In the genomic region with DNA sequence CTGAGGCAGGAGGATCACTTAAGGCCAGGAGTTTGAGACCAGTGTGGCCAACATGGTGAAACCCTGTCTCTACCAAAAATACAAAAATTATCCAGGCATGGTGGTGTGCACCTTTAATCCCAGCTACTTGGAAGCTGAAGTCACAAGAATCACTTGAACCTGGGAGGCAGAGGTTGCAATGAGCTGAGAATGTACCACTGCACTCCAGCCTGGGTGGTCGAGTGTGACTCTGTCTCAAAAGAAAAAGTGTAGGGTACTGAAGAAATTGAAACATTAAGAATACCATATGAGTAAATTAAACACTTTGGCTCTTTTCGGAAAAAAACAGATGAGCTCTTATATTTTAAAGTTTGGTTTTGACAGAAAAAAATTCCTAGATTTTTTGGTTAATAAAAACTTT, we compare ENCODE assay signal across 23 cellular contexts.
"Had no signal": no experiment of that assay in that cellular context is flagged by ENCODE, and none has a peak within 500 bp of the region (broad histone marks: within the 10 kb centered on the region; RNA-seq: fewer than 3 reads in every experiment).

No MANE protein-coding gene starts in this region.

- ATAC-seq: body of pancreas; natural killer cell treated with Interleukin-12 subunit alpha and Interleukin-12 subunit beta and Interleukin-15 and Interleukin-18, amount 100 ng/mL, for 72 hours; right lobe of liver had no signal

- DNase-seq: activated CD4-positive, alpha-beta memory T cell treated with anti-CD3 and anti-CD28 coated beads, Interleukin-2, amount 10 ng/mL, durations not matched to agents 7 days and 5 days; activated CD4-positive, alpha-beta T cell treated with anti-CD3 and anti-CD28 coated beads for 48 hours; activated CD4-positive, CD25-positive, alpha-beta regulatory T cell; activated naive CD8-positive, alpha-beta T cell treated with anti-CD3 and anti-CD28 coated beads, Interleukin-2, amount 10 ng/mL, durations not matched to agents 7 days and 5 days; activated T-cell treated with anti-CD3 and anti-CD28 coated beads for 4 hours; amygdala; body of pancreas; caudate nucleus; effector CD4-positive, alpha-beta T cell; foreskin keratinocyte; immature natural killer cell; left ventricle myocardium inferior; right lobe of liver; stimulated activated CD4-positive, alpha-beta T cell treated with anti-CD3 and anti-CD28 coated beads, Interleukin-2, amount 100 ng/mL, for 48 hours; stimulated activated CD8-positive, alpha-beta memory T cell treated with anti-CD3 and anti-CD28 coated beads, Interleukin-4, amount 100 ng/mL, for 48 hours; stimulated activated naive CD8-positive, alpha-beta T cell treated with anti-CD3 and anti-CD28 coated beads, Interleukin-15, Interleukin-2, amounts not matched to agents 100 U/mL and 50 U/mL, for 24 hours; substantia nigra; thyroid gland had no signal

- H3K4me3 ChIP-seq: body of pancreas, left ventricle myocardium inferior, right lobe of liver, skin epidermis, thyroid gland had no signal

- H3K4me1 ChIP-seq: body of pancreas, right lobe of liver had no signal

- H2AFZ ChIP-seq: parathyroid adenoma had no signal

- H3K4me3 Mint-ChIP-seq: activated CD4-positive, alpha-beta memory T cell treated with anti-CD3 and anti-CD28 coated beads, Interleukin-2, amount 10 ng/mL, durations not matched to agents 7 days and 5 days; activated naive CD8-positive, alpha-beta T cell treated with anti-CD3 and anti-CD28 coated beads, Interleukin-2, amount 10 ng/mL, durations not matched to agents 7 days and 5 days; dendritic cell treated with granulocyte-macrophage colony-stimulating factor and Interleukin-4, amounts not matched to agents 40 ng/mL and 50 ng/mL, for 4 days; immature natural killer cell; natural killer cell treated with Interleukin-12 subunit alpha and Interleukin-12 subunit beta and Interleukin-15 and Interleukin-18, amount 100 ng/mL, for 72 hours; T-helper 1 cell treated with Interleukin-12 subunit alpha and Interleukin-12 subunit beta and Interleukin-4 antibody, amounts not matched to agents 30 μg/mL and 1 μg/mL, for 36 hours had no signal

- H3K9me3 ChIP-seq: body of pancreas, left ventricle myocardium inferior, right lobe of liver, thyroid gland had no signal

- H3K27ac ChIP-seq: body of pancreas, foreskin keratinocyte, left ventricle myocardium inferior, parathyroid adenoma, right lobe of liver, thyroid gland had no signal

- H3K27me3 Mint-ChIP-seq: activated CD4-positive, alpha-beta memory T cell treated with anti-CD3 and anti-CD28 coated beads, Interleukin-2, amount 10 ng/mL, durations not matched to agents 7 days and 5 days; activated naive CD8-positive, alpha-beta T cell treated with anti-CD3 and anti-CD28 coated beads, Interleukin-2, amount 10 ng/mL, durations not matched to agents 7 days and 5 days; dendritic cell treated with granulocyte-macrophage colony-stimulating factor and Interleukin-4, amounts not matched to agents 40 ng/mL and 50 ng/mL, for 4 days; natural killer cell treated with Interleukin-12 subunit alpha and Interleukin-12 subunit beta and Interleukin-15 and Interleukin-18, amount 100 ng/mL, for 72 hours had no signal

- H3K27ac Mint-ChIP-seq: activated CD4-positive, alpha-beta memory T cell treated with anti-CD3 and anti-CD28 coated beads, Interleukin-2, amount 10 ng/mL, durations not matched to agents 7 days and 5 days; activated naive CD8-positive, alpha-beta T cell treated with anti-CD3 and anti-CD28 coated beads, Interleukin-2, amount 10 ng/mL, durations not matched to agents 7 days and 5 days; dendritic cell treated with granulocyte-macrophage colony-stimulating factor and Interleukin-4, amounts not matched to agents 40 ng/mL and 50 ng/mL, for 4 days; T-helper 1 cell treated with Interleukin-12 subunit alpha and Interleukin-12 subunit beta and Interleukin-4 antibody, amounts not matched to agents 30 μg/mL and 1 μg/mL, for 36 hours had no signal

- H3K27me3 ChIP-seq: body of pancreas, foreskin keratinocyte, right lobe of liver, thyroid gland had no signal

- H3K9me3 Mint-ChIP-seq: activated CD4-positive, alpha-beta memory T cell treated with anti-CD3 and anti-CD28 coated beads, Interleukin-2, amount 10 ng/mL, durations not matched to agents 7 days and 5 days; activated naive CD8-positive, alpha-beta T cell treated with anti-CD3 and anti-CD28 coated beads, Interleukin-2, amount 10 ng/mL, durations not matched to agents 7 days and 5 days; dendritic cell treated with granulocyte-macrophage colony-stimulating factor and Interleukin-4, amounts not matched to agents 40 ng/mL and 50 ng/mL, for 4 days; immature natural killer cell; natural killer cell treated with Interleukin-12 subunit alpha and Interleukin-12 subunit beta and Interleukin-15 and Interleukin-18, amount 100 ng/mL, for 72 hours; T-helper 1 cell treated with Interleukin-12 subunit alpha and Interleukin-12 subunit beta and Interleukin-4 antibody, amounts not matched to agents 30 μg/mL and 1 μg/mL, for 36 hours had no signal

- H3K79me2 ChIP-seq: parathyroid adenoma had no signal
